15 cellular contexts compared by ENCODE assay signal in genomic region chr20:24337074-24337473, GRCh38.
A peak's percentile ranks its signal among the peaks of the same experiment; 100 is the strongest.
DNase-seq lines count a peak whose midpoint lies in the region; ATAC-seq and TF ChIP-seq lines count a peak whose summit lies in the region.
"Had no signal": no experiment of that assay in that cellular context is flagged by ENCODE, and none has a peak within 500 bp of the region (broad histone marks: within the 10 kb centered on the region; RNA-seq: fewer than 3 reads in every experiment).

No MANE protein-coding gene starts in this region.

- peak; percentile 44 for ATAC-seq in activated CD8-positive, alpha-beta T cell treated with anti-CD3 and anti-CD28 coated beads, Interleukin-2, amount 10 ng/mL, durations not matched to agents 7 days and 5 days
- ATAC-seq in GM18909 (IDR thresholded peaks at IDR 0.05; ENCODE audit: poor library complexity, unreplicated experiment), result no peak

- H3K27me3 ChIP-seq in vagina (no peaks in the 10 kb centered on the region), endodermal cell (ENCODE audit: control insufficient read depth, insufficient read depth, low read length, poor library complexity, severe bottlenecking) (no peaks in the 10 kb centered on the region)
- H3K27me3 ChIP-seq: transverse colon had no signal

- no peaks in the 10 kb centered on the region for H3K9me3 Mint-ChIP-seq in activated CD8-positive, alpha-beta T cell treated with anti-CD3 and anti-CD28 coated beads, Interleukin-2, amount 10 ng/mL, durations not matched to agents 7 days and 5 days (ENCODE audit: insufficient read depth)
- no peaks in the 10 kb centered on the region for H3K9me3 Mint-ChIP-seq in endodermal cell
- H3K9me3 Mint-ChIP-seq: activated T-helper 2 cell treated with anti-CD3 and anti-CD28 coated beads, Interferon-gamma antibody, Interleukin-2, Interleukin-4, amounts not matched to agents 10 μg/mL and 5 μg/mL and 100 μg/mL, durations not matched to agents 14 hours and 24 hours and 36 hours had no signal

- no peak overlapping the region for H3K4me3 ChIP-seq in vagina
- no peak overlapping the region for H3K4me3 ChIP-seq in endodermal cell (ENCODE audit: low read length)
- H3K4me3 ChIP-seq: lung, transverse colon had no signal

- WGBS in endodermal cell (ENCODE audit: insufficient coverage in 1 of 2, insufficient read length in 1 of 2), 2 experiments, result 49 to 64% methylated on average over 4 of the region's 4 CpGs

- peak; percentile 10 for DNase-seq in SKM-1 treated with dmso at 0.1 percent for 144 hours (lab: John Stamatoyannopoulos, UW; ENCODE audit: unreplicated experiment)
- no peak for DNase-seq in SKM-1 (lab: John Stamatoyannopoulos, UW; ENCODE audit: unreplicated experiment)
- DNase-seq in HT1080 (ENCODE audit: low read depth), result peak; percentile 97
- DNase-seq in activated CD8-positive, alpha-beta T cell treated with anti-CD3 and anti-CD28 coated beads, Interleukin-2, amount 10 ng/mL, durations not matched to agents 7 days and 5 days, result peak; percentile 48
- DNase-seq in kidney tubule cell (ENCODE audit: low spot score), result peak; percentile 64
- DNase-seq in vagina (ENCODE audit: extremely low spot score in 2 of 2), result no peak
- DNase-seq in endodermal cell, result no peak
- DNase-seq: activated CD4-positive, alpha-beta T cell treated with anti-CD3 and anti-CD28 coated beads for 4 hours; caudate nucleus; erythroblast; NCI-H1092; transverse colon had no signal

- no peaks in the 10 kb centered on the region for H3K36me3 ChIP-seq in vagina
- H3K36me3 ChIP-seq in endodermal cell (ENCODE audit: control insufficient read depth, insufficient read depth, low read length), result no peaks in the 10 kb centered on the region
- H3K36me3 ChIP-seq: transverse colon had no signal

- H3K4me1 ChIP-seq in vagina (no peaks in the 10 kb centered on the region), endodermal cell (ENCODE audit: control insufficient read depth, insufficient read depth, low read length) (no peaks in the 10 kb centered on the region)
- H3K4me1 ChIP-seq: transverse colon had no signal

- no peaks in the 10 kb centered on the region for H3K9me3 ChIP-seq in vagina
- no peaks in the 10 kb centered on the region for H3K9me3 ChIP-seq in endodermal cell (ENCODE audit: control insufficient read depth, low read length)
- H3K9me3 ChIP-seq: transverse colon had no signal

- POLR2A ChIA-PET in activated CD8-positive, alpha-beta T cell treated with anti-CD3 and anti-CD28 coated beads, Interleukin-2, amount 10 ng/mL, durations not matched to agents 7 days and 5 days (lab: Charles Lee), result no interaction called here

- H3K9ac ChIP-seq in endodermal cell (ENCODE audit: extremely low read depth, low read length, poor library complexity, severe bottlenecking), result no peak overlapping the region

- CTCF ChIA-PET in activated CD8-positive, alpha-beta T cell treated with anti-CD3 and anti-CD28 coated beads, Interleukin-2, amount 10 ng/mL, durations not matched to agents 7 days and 5 days (lab: Charles Lee), result no interaction called here

- TF ChIP-seq CTCF in vagina (IDR thresholded peaks at IDR 0.05) (no peak), endodermal cell (conservative IDR thresholded peaks at IDR 0.05) (no peak)

- H3K27ac Mint-ChIP-seq in activated CD8-positive, alpha-beta T cell treated with anti-CD3 and anti-CD28 coated beads, Interleukin-2, amount 10 ng/mL, durations not matched to agents 7 days and 5 days, result peak overlapping the region; percentile 79
- no peak overlapping the region for H3K27ac Mint-ChIP-seq in endodermal cell
- H3K27ac Mint-ChIP-seq: activated T-helper 2 cell treated with anti-CD3 and anti-CD28 coated beads, Interferon-gamma antibody, Interleukin-2, Interleukin-4, amounts not matched to agents 10 μg/mL and 5 μg/mL and 100 μg/mL, durations not matched to agents 14 hours and 24 hours and 36 hours had no signal

- no peak for TF ChIP-seq POLR2A in vagina (IDR thresholded peaks at IDR 0.05)

- H3K27ac ChIP-seq in vagina, result no peak overlapping the region
- no peak overlapping the region for H3K27ac ChIP-seq in endodermal cell (ENCODE audit: low read depth, low read length)
- H3K27ac ChIP-seq: transverse colon had no signal

- H3K4me1 Mint-ChIP-seq in activated CD8-positive, alpha-beta T cell treated with anti-CD3 and anti-CD28 coated beads, Interleukin-2, amount 10 ng/mL, durations not matched to agents 7 days and 5 days (ENCODE audit: low read depth), result peaks cover 47% of the 10 kb centered on the region
- H3K4me1 Mint-ChIP-seq in endodermal cell, result peaks cover 3% of the 10 kb centered on the region

- H3K27me3 Mint-ChIP-seq in activated CD8-positive, alpha-beta T cell treated with anti-CD3 and anti-CD28 coated beads, Interleukin-2, amount 10 ng/mL, durations not matched to agents 7 days and 5 days (ENCODE audit: low read depth), result peaks cover 3% of the 10 kb centered on the region
- H3K27me3 Mint-ChIP-seq in endodermal cell (ENCODE audit: insufficient read depth), result peaks cover 4% of the 10 kb centered on the region

- no peaks in the 10 kb centered on the region for H3K36me3 Mint-ChIP-seq in activated CD8-positive, alpha-beta T cell treated with anti-CD3 and anti-CD28 coated beads, Interleukin-2, amount 10 ng/mL, durations not matched to agents 7 days and 5 days (ENCODE audit: low read depth)
- no peaks in the 10 kb centered on the region for H3K36me3 Mint-ChIP-seq in endodermal cell (ENCODE audit: low read depth)

- peak overlapping the region; percentile 38 for H3K4me3 Mint-ChIP-seq in activated CD8-positive, alpha-beta T cell treated with anti-CD3 and anti-CD28 coated beads, Interleukin-2, amount 10 ng/mL, durations not matched to agents 7 days and 5 days
- H3K4me3 Mint-ChIP-seq in endodermal cell, result no peak overlapping the region

- intact Hi-C loops in vagina (cut with DNase I), result no loop called here

Comparison
In these comparisons a context has a peak if more than half of its experiments do, and no peak if none do; other contexts are left out.
1. DNase-seq: peak in SKM-1 treated with dmso at 0.1 percent for 144 hours (single experiment), HT1080 (single experiment), activated CD8-positive, alpha-beta T cell treated with anti-CD3 and anti-CD28 coated beads, Interleukin-2, amount 10 ng/mL, durations not matched to agents 7 days and 5 days (single experiment) and kidney tubule cell (single experiment); none in SKM-1 (single experiment), vagina (0 of 2) and endodermal cell (single experiment).